Comparison of ENCODE assay signal across 21 cellular contexts in genomic region chr1:179860667-179861066, GRCh38.
"Had no signal": no experiment of that assay in that cellular context is flagged by ENCODE, and none has a peak within 500 bp of the region (broad histone marks: within the 10 kb centered on the region; RNA-seq: fewer than 3 reads in every experiment).

No MANE protein-coding gene starts in this region.

- H3K9me3 ChIP-seq: colonic mucosa had no signal

- H3K27ac ChIP-seq: brain microvascular endothelial cell, colonic mucosa, epithelial cell of prostate had no signal

- H3K36me3 ChIP-seq: colonic mucosa had no signal

- ATAC-seq: activated CD4-positive, alpha-beta T cell treated with anti-CD3 and anti-CD28 coated beads for 36 hours; activated CD8-positive, alpha-beta memory T cell treated with anti-CD3 and anti-CD28 coated beads, Interleukin-2, amount 10 ng/mL, durations not matched to agents 7 days and 5 days; activated CD8-positive, alpha-beta T cell treated with anti-CD3 and anti-CD28 coated beads, Interleukin-2, amount 10 ng/mL, durations not matched to agents 7 days and 5 days; esophagus mucosa had no signal

- H3K4me1 ChIP-seq: colonic mucosa had no signal

- H3K27me3 ChIP-seq: brain microvascular endothelial cell, colonic mucosa had no signal

- DNase-seq: activated CD4-positive, alpha-beta memory T cell treated with anti-CD3 and anti-CD28 coated beads for 36 hours; activated CD4-positive, alpha-beta T cell treated with anti-CD3 and anti-CD28 coated beads for 36 hours; activated CD4-positive, alpha-beta T cell treated with anti-CD3 and anti-CD28 coated beads, Interleukin-2, amount 10 ng/mL, durations not matched to agents 24 days and 14 days; activated CD4-positive, CD25-positive, alpha-beta regulatory T cell; activated CD4-positive, CD25-positive, alpha-beta regulatory T cell treated with anti-CD3 and anti-CD28 coated beads, Interleukin-2, amount 50 U/mL, for 72 hours; activated CD8-positive, alpha-beta memory T cell treated with anti-CD3 and anti-CD28 coated beads, Interleukin-2, amount 10 ng/mL, durations not matched to agents 7 days and 5 days; activated CD8-positive, alpha-beta memory T cell treated with anti-CD3 and anti-CD28 coated beads, Interleukin-2, amount 50 U/mL, for 4 hours; activated CD8-positive, alpha-beta T cell treated with anti-CD3 and anti-CD28 coated beads, Interleukin-2, amount 10 ng/mL, durations not matched to agents 7 days and 5 days; activated effector memory CD4-positive, alpha-beta T cell treated with anti-CD3 and anti-CD28 coated beads, Interleukin-2, amount 50 U/mL, for 16 hours; activated naive CD4-positive, alpha-beta T cell treated with anti-CD3 and anti-CD28 coated beads, Interleukin-2, amount 10 ng/mL, durations not matched to agents 7 days and 5 days; activated T-cell treated with anti-CD3 and anti-CD28 coated beads, Interleukin-2, amount 50 U/mL, for 1 hour; activated T-cell treated with anti-CD3 and anti-CD28 coated beads, Interleukin-2, amount 50 U/mL, for 48 hours; amniotic stem cell; brain microvascular endothelial cell; colonic mucosa; effector CD8-positive, alpha-beta T cell; foreskin fibroblast; head of caudate nucleus; T-helper 2 cell had no signal

- H3K4me3 ChIP-seq: colonic mucosa had no signal
